ENCODE assay signal across 1 cellular context in genomic region chr1:94553323-94553730, GRCh38.
TF ChIP-seq lines count a peak whose summit lies in the region.

No MANE protein-coding gene starts in this region.

TF ChIP-seq in IMR-90, 13 proteins besides CTCF, POLR2A, EP300 and RAD21:
- TF ChIP-seq SMC3 (IDR thresholded peaks at IDR 0.05; ENCODE audit: low read depth, low read length): no peak
- no peak for TF ChIP-seq NFE2L2 (IDR thresholded peaks at IDR 0.05; ENCODE audit: low read depth, low read length)
- no peak for TF ChIP-seq FOS (IDR thresholded peaks at IDR 0.05; ENCODE audit: low read depth, low read length)
- no peak for TF ChIP-seq CEBPB (IDR thresholded peaks at IDR 0.05; ENCODE audit: low read depth, low read length)
- TF ChIP-seq MAZ (IDR thresholded peaks at IDR 0.05; ENCODE audit: borderline replicate concordance, low read depth, low read length): no peak
- TF ChIP-seq MAFK (IDR thresholded peaks at IDR 0.05; ENCODE audit: low read depth, low read length): no peak
- no peak for TF ChIP-seq ELK1 (IDR thresholded peaks at IDR 0.05; ENCODE audit: borderline replicate concordance, low read depth, low read length)
- TF ChIP-seq BHLHE40 (IDR thresholded peaks at IDR 0.05; ENCODE audit: low read depth, low read length): no peak
- no peak for TF ChIP-seq RCOR1 (IDR thresholded peaks at IDR 0.05; ENCODE audit: insufficient replicate concordance, low read length)
- no peak for TF ChIP-seq RFX5 (IDR thresholded peaks at IDR 0.05; ENCODE audit: low read depth, low read length)
- no peak for TF ChIP-seq CHD1 (IDR thresholded peaks at IDR 0.05; ENCODE audit: low read depth, low read length)
- no peak for TF ChIP-seq USF2 (IDR thresholded peaks at IDR 0.05; ENCODE audit: low read depth, low read length)
- no peak for TF ChIP-seq MXI1 (IDR thresholded peaks at IDR 0.05; ENCODE audit: borderline replicate concordance, low read depth, low read length)
